ENCODE assay signal across 16 cellular contexts in the genomic region with DNA sequence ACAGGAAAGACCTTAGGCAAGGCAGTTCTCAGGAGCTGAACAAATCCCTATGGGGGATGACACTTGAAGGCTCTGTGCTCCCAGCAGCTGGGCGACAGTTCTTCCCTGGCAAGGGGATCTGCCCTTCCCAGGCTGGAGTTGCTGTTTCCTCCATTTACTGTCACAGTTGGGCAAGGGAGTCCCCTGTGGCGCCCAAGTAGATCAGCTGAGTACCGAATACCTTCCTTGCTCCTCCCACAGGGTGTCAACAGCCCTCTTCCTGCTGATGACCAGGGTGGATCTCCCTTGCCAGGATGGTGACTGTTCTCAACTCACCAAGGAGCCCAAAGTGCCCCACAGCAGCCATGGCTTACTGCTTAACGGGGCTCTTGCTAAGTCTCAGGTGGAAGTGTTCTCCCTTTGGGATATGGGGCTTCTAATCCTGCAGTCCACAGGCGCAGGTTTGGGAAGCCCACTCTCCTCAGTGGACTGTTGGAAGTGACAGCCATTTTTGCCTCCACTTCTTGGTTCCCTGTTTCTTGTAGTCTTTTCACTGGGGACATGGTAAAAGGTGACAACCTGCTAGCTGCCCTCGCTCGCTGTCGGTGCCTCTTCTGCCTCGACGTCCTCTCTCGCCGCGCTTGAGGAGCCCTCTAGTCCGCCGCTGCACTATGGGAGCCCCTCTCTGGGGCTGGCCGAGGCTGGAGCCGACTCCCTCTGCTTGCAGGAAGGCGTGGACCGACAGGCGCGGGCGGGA. TPM values are rescaled to one million over a fixed set of nuclear protein-coding genes. Genes with fewer than 3 reads are reported as not detected.
A peak's percentile ranks its signal among the peaks of the same experiment; 100 is the strongest.
DNase-seq lines count a peak whose midpoint lies in the region; ATAC-seq, FAIRE-seq and TF ChIP-seq lines count a peak whose summit lies in the region.
"Had no signal": no experiment of that assay in that cellular context is flagged by ENCODE, and none has a peak within 500 bp of the region (broad histone marks: within the 10 kb centered on the region; RNA-seq: fewer than 3 reads in every experiment).

No MANE protein-coding gene starts in this region.

- no peak for TF ChIP-seq CTCF in left ventricle myocardium inferior (IDR thresholded peaks at IDR 0.05; ENCODE audit: borderline replicate concordance)
- no peak for TF ChIP-seq CTCF in keratinocyte (optimal IDR thresholded peaks at IDR 0.05 in 1 of 3, IDR thresholded peaks at IDR 0.05 in 1 of 3, conservative IDR thresholded peaks at IDR 0.05 in 1 of 3; ENCODE audit: extremely low read depth in 1 of 3, insufficient read depth in 2 of 3, low read length in 3 of 3)
- no peak for TF ChIP-seq CTCF in testis (IDR thresholded peaks at IDR 0.05)
- TF ChIP-seq CTCF in adrenal gland (IDR thresholded peaks at IDR 0.05): no peak

- no peaks in the 10 kb centered on the region for H3K9me3 ChIP-seq in left ventricle myocardium inferior (replicated peaks)
- H3K9me3 ChIP-seq in keratinocyte (ENCODE audit: control insufficient read depth, low read depth, low read length): no peaks in the 10 kb centered on the region
- no peaks in the 10 kb centered on the region for H3K9me3 ChIP-seq in testis
- H3K9me3 ChIP-seq in adrenal gland (replicated peaks in 1 of 3): no peaks in the 10 kb centered on the region

- DNase-seq in left ventricle myocardium inferior: no peak
- DNase-seq in Right ventricle myocardium superior: no peak
- DNase-seq in SW480 (ENCODE audit: low spot score): peak; percentile 34
- DNase-seq in keratinocyte (ENCODE audit: low read depth, low spot score): no peak
- DNase-seq in testis: no peak
- DNase-seq in NCI-H1105 (lab: John Stamatoyannopoulos, UW): no peak
- no peak for DNase-seq in adrenal gland
- DNase-seq in islet precursor cell: no peak
- DNase-seq: DMS 273 treated with DMSO at 0.1 percent for 48 hours, H9, NCI-H1048, NCI-H1694, NCI-H226, NCI-H526 treated with DMSO at 0.1 percent for 48 hours, SIG-M5 had no signal

- WGBS in testis, 2 donors: 84% methylated on average over 8 to 22 of the region's 22 CpGs
- WGBS in adrenal gland, 4 donors: 90 to 97% (median 95%) methylated on average over 19 to 22 of the region's 22 CpGs

- TF ChIP-seq POLR2A in testis (IDR thresholded peaks at IDR 0.05): no peak
- no peak for TF ChIP-seq POLR2A in adrenal gland (IDR thresholded peaks at IDR 0.05)

- peak overlapping the region; percentile 23 for H3K4me2 ChIP-seq in keratinocyte (ENCODE audit: control insufficient read depth, extremely low read depth, insufficient read depth, low read depth, low read length)

- H3K36me3 ChIP-seq in left ventricle myocardium inferior: no peaks in the 10 kb centered on the region
- no peaks in the 10 kb centered on the region for H3K36me3 ChIP-seq in keratinocyte (ENCODE audit: control insufficient read depth in 2 of 2, extremely low read depth in 1 of 2, insufficient read depth in 2 of 2, low read length in 2 of 2)
- no peaks in the 10 kb centered on the region for H3K36me3 ChIP-seq in testis (ENCODE audit: low read depth, missing control alignments)
- no peaks in the 10 kb centered on the region for H3K36me3 ChIP-seq in adrenal gland (replicated peaks in 1 of 2)

- H3K79me2 ChIP-seq in keratinocyte (ENCODE audit: control insufficient read depth, insufficient read depth, low read length): no peaks in the 10 kb centered on the region

- H3K27ac ChIP-seq in left ventricle myocardium inferior (replicated peaks): peak overlapping the region; percentile 50
- peak overlapping the region; percentile 3 for H3K27ac ChIP-seq in keratinocyte (ENCODE audit: control insufficient read depth, insufficient read depth, low read length)
- no peak overlapping the region for H3K27ac ChIP-seq in testis
- no peak overlapping the region for H3K27ac ChIP-seq in adrenal gland
- H3K27ac ChIP-seq: C4-2B had no signal

- no peak for ATAC-seq in Right ventricle myocardium superior (ENCODE audit: poor library complexity)

- no peak overlapping the region for H3K9ac ChIP-seq in keratinocyte (ENCODE audit: control insufficient read depth, extremely low read depth, insufficient read depth, low read length)

- H3K27me3 ChIP-seq in left ventricle myocardium inferior (ENCODE audit: low read depth) (peaks cover 20% of the 10 kb centered on the region), keratinocyte (ENCODE audit: control insufficient read depth, extremely low read depth, insufficient read depth, low read length) (peaks cover 3% of the 10 kb centered on the region), testis (no peaks in the 10 kb centered on the region), adrenal gland (no peaks in the 10 kb centered on the region)

- H3K4me1 ChIP-seq in left ventricle myocardium inferior (peaks cover 25% of the 10 kb centered on the region), keratinocyte (ENCODE audit: control insufficient read depth, extremely low read depth, insufficient read depth, low read length) (peaks cover 17% of the 10 kb centered on the region), testis (peaks cover 3% of the 10 kb centered on the region), adrenal gland (replicated peaks in 1 of 2) (peaks cover 0 to 14% of the 10 kb centered on the region in 2 donors)

- dilution Hi-C loops in keratinocyte (cut with MboI; ENCODE audit: extremely low pct_ligation_motif_present, low sequenced_read_pairs): no loop called here

- no peak overlapping the region for H3K4me3 ChIP-seq in left ventricle myocardium inferior
- no peak overlapping the region for H3K4me3 ChIP-seq in keratinocyte (ENCODE audit: control insufficient read depth in 2 of 3, extremely low read depth in 1 of 3, insufficient read depth in 2 of 3, low read depth in 1 of 3, low read length in 3 of 3)
- H3K4me3 ChIP-seq in testis: peak overlapping the region; percentile 29 to 51
- H3K4me3 ChIP-seq in adrenal gland: no peak overlapping the region

- intact Hi-C loops in left ventricle myocardium inferior (cut with micrococcal nuclease) (no loop called here), Right ventricle myocardium superior (cut with DNase I) (loop anchor here (5.0 kb wide), 1 partner anchor 96 kb away; the partner anchor contains the start of gene TUBB2A), testis (cut with DNase I; ENCODE audit: low total_unique reads) (loop anchor here (5.0 to 10.0 kb wide), 2 partner anchors 88 to 126 kb away; no protein-coding TSS in a partner anchor), adrenal gland (cut with DNase I) (loop anchor here (5.0 kb wide), 1 partner anchor 126 kb away; no protein-coding TSS in a partner anchor)

- no peak overlapping the region for H2AFZ ChIP-seq in keratinocyte (ENCODE audit: control insufficient read depth, low read length)

- FAIRE-seq in keratinocyte (lab: Jason Lieb, UNC): no peak

- H3K9me1 ChIP-seq in keratinocyte (ENCODE audit: control insufficient read depth, extremely low read depth, insufficient read depth, low read length): no peaks in the 10 kb centered on the region

- no peaks in the 10 kb centered on the region for H4K20me1 ChIP-seq in keratinocyte (ENCODE audit: control insufficient read depth, extremely low read depth, insufficient read depth, low read length)

RNA-seq across cellular contexts. Expression of gene PSMG4, which starts 5.7 kb away (rescaled TPM):
- 11.2 TPM for total RNA-seq in left ventricle myocardium inferior
- 8.9 TPM for total RNA-seq in Right ventricle myocardium superior
- 9.9 to 19.7 TPM (median 16.3 TPM) in 3 replicates for polyA plus RNA-seq in keratinocyte
- 5.6 TPM for polyA plus RNA-seq in keratinocyte (2011; ENCODE audit: low read depth)
- polyA plus RNA-seq in keratinocyte (2011; cell fraction: cytosol; rRNA removed): 8.8 and 12.3 TPM in 2 replicates
- polyA plus RNA-seq in keratinocyte (2011; cell fraction: nucleus; rRNA removed): 9.2 and 9.7 TPM in 2 replicates
- polyA plus RNA-seq in keratinocyte (2012; ENCODE audit: low replicate concordance): 16.0 and 17.0 TPM in 2 replicates
- polyA minus RNA-seq in keratinocyte: 5.2 to 5.4 TPM (median 5.3 TPM) in 3 replicates
- 18.6 TPM for polyA minus RNA-seq in keratinocyte (2011; cell fraction: cytosol; rRNA and poly(A)+ RNA removed)
- polyA minus RNA-seq in keratinocyte (2011; cell fraction: nucleus; rRNA and poly(A)+ RNA removed): 2.4 and 2.9 TPM in 2 replicates
- total RNA-seq in testis: 10 to 100 TPM; 42.4 to 46.1 TPM
- 23.1 TPM for polyA plus RNA-seq in testis (ENCODE audit: insufficient read depth, low read depth, low replicate concordance)
- 10 to 100 TPM in 7 of 8 donors, 1 to 10 TPM in 1; 4.9 to 23.6 (median 18.3) TPM for total RNA-seq in adrenal gland
- 10 to 100 TPM; 17.9 to 87.5 (median 55.7) TPM for polyA plus RNA-seq in adrenal gland

RNA-seq across cellular contexts. Expression of gene TUBB2B, which starts 25.6 kb away (rescaled TPM):
- total RNA-seq in left ventricle myocardium inferior (1.4 TPM), Right ventricle myocardium superior (1.3 TPM), testis (1 to 10 TPM; 1.6 to 2.2 TPM), adrenal gland (1 to 10 TPM in 6 of 8 donors, under 1 TPM in 1, not detected in 1; 0.98 to 5.5 (median 1.7) TPM)
- polyA plus RNA-seq in keratinocyte (0.04 TPM in 1 of 3 replicates, not detected in the others), testis (ENCODE audit: insufficient read depth, low read depth, low replicate concordance) (3.6 TPM), adrenal gland (1 to 10 TPM; 2.0 to 3.6 (median 3.2) TPM)
- polyA plus RNA-seq in keratinocyte (2011; ENCODE audit: low read depth): 1.0 TPM
- 0.04 and 0.09 TPM in 2 replicates for polyA plus RNA-seq in keratinocyte (2011; cell fraction: cytosol; rRNA removed)
- polyA plus RNA-seq in keratinocyte (2011; cell fraction: nucleus; rRNA removed): not detected in 2 replicates
- 2.1 TPM in 1 of 2 replicates, not detected in the other for polyA plus RNA-seq in keratinocyte (2012; ENCODE audit: low replicate concordance)
- 0.13 to 0.51 TPM in 2 of 3 replicates, not detected in the other for polyA minus RNA-seq in keratinocyte
- not detected for polyA minus RNA-seq in keratinocyte (2011; cell fraction: cytosol; rRNA and poly(A)+ RNA removed)
- polyA minus RNA-seq in keratinocyte (2011; cell fraction: nucleus; rRNA and poly(A)+ RNA removed): not detected in 2 replicates

Comparison
In these comparisons a context has a peak if more than half of its experiments do, and no peak if none do; other contexts are left out.
1. H3K27ac ChIP-seq: peak in left ventricle myocardium inferior (single experiment) and keratinocyte (single experiment); none in testis (0 of 2) and adrenal gland (0 of 5).
2. H3K4me3 ChIP-seq: peak in testis (2 of 2); none in left ventricle myocardium inferior (single experiment), keratinocyte (0 of 3) and adrenal gland (0 of 4).